Comparison of ENCODE assay signal across 8 cellular contexts in the genomic region with DNA sequence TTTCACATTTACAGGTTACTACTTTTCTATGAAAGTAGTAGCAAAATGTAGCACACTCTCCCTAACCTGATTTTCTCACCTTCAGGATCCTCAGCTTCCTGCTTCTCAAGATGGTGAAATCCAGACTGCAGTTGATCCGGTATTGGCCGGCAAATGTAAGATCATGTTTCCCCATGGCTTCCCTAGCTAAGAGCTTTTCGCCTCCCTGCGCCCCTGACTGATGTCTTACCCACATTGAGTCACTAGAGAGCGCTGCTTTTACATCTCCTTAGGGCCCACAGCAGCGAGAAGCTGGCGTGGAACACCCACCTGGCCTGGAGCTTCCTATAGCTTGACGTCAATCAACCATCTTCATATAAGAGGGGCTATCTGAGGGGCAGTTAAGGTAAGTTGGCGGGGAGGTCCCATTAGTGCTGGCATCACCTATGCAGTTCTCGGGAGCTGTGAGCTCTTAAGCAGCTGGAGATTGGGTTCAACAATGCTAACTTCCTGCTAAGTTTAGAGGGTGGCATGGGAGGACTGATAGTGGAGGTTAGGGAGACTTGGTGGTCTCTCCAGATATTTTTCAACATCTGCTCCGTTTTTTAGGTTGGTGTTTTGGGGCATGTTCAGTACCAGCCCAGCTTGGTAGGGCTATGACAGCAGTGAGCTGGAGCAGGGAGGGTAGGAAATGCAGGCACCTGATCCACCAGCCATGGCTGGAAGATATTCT. TPM values are rescaled to one million over a fixed set of nuclear protein-coding genes. Genes with fewer than 3 reads are reported as not detected.
A peak's percentile ranks its signal among the peaks of the same experiment; 100 is the strongest.
DNase-seq lines count a peak whose midpoint lies in the region; ATAC-seq and TF ChIP-seq lines count a peak whose summit lies in the region.

No MANE protein-coding gene starts in this region.

- H3K4ac ChIP-seq in trophoblast cell (ENCODE audit: low read depth, low read length), result no peak overlapping the region

- H2AK5ac ChIP-seq in trophoblast cell (ENCODE audit: low read length), result no peak overlapping the region

- H3K4me1 Mint-ChIP-seq in activated T-cell treated with anti-CD3 and anti-CD28 coated beads, Interleukin-2, amount 50 U/mL, for 4 hours (ENCODE audit: low read depth), result peaks cover 51% of the 10 kb centered on the region

- H3K79me1 ChIP-seq in trophoblast cell (ENCODE audit: low read length), result no peaks in the 10 kb centered on the region

- TF ChIP-seq CTCF in GM13976 (IDR thresholded peaks at IDR 0.05; ENCODE audit: borderline replicate concordance, control extremely low read depth, extremely low read depth, insufficient read depth, missing control alignments), result peak; percentile 48

- no peak overlapping the region for H4K12ac ChIP-seq in trophoblast cell (ENCODE audit: low read depth, low read length)

- H3K4me2 ChIP-seq in trophoblast cell (ENCODE audit: low read length), result no peak overlapping the region

- no peak overlapping the region for H3K4me3 ChIP-seq in trophoblast cell (ENCODE audit: low read depth, low read length)

- H2AFZ ChIP-seq in trophoblast cell (ENCODE audit: insufficient read depth, low read length, poor library complexity), result no peak overlapping the region

- H2BK12ac ChIP-seq in trophoblast cell (ENCODE audit: low read length), result no peak overlapping the region

- no peaks in the 10 kb centered on the region for H3K27me3 Mint-ChIP-seq in activated T-cell treated with anti-CD3 and anti-CD28 coated beads, Interleukin-2, amount 50 U/mL, for 4 hours (ENCODE audit: low read depth)

- in situ Hi-C loops in GM13976 (cut with MboI; ENCODE audit: low sequenced_read_pairs, unreplicated experiment), result no loop called here

- no peaks in the 10 kb centered on the region for H3K36me3 ChIP-seq in trophoblast cell (ENCODE audit: control insufficient read depth in 1 of 2, insufficient read depth in 2 of 2, low read length in 2 of 2)

- peaks cover 52% of the 10 kb centered on the region for H3K36me3 Mint-ChIP-seq in activated T-cell treated with anti-CD3 and anti-CD28 coated beads, Interleukin-2, amount 50 U/mL, for 4 hours (ENCODE audit: insufficient read depth)

- H3K23ac ChIP-seq in trophoblast cell (ENCODE audit: low read length), result no peak overlapping the region

- H3K27ac ChIP-seq in trophoblast cell (ENCODE audit: low read depth, low read length), result no peak overlapping the region

- no peaks in the 10 kb centered on the region for H3K9me3 Mint-ChIP-seq in activated T-cell treated with anti-CD3 and anti-CD28 coated beads, Interleukin-2, amount 50 U/mL, for 4 hours

- no peaks in the 10 kb centered on the region for H3K27me3 ChIP-seq in trophoblast cell (ENCODE audit: insufficient read depth, low read length)

- no peak overlapping the region for H3K18ac ChIP-seq in trophoblast cell (ENCODE audit: low read length)

- no peak overlapping the region for H4K91ac ChIP-seq in trophoblast cell (ENCODE audit: low read depth, low read length)

- no peaks in the 10 kb centered on the region for H3K9me3 ChIP-seq in trophoblast cell (ENCODE audit: insufficient read depth, low read depth, low read length)

- H2BK120ac ChIP-seq in trophoblast cell (ENCODE audit: insufficient read depth, low read length, poor library complexity), result no peak overlapping the region

- H3K79me2 ChIP-seq in trophoblast cell (ENCODE audit: control insufficient read depth, insufficient read depth, low read length, poor library complexity), result no peaks in the 10 kb centered on the region

- no peak overlapping the region for H3K9ac ChIP-seq in trophoblast cell (ENCODE audit: low read length)

- H3K4me1 ChIP-seq in trophoblast cell (ENCODE audit: control insufficient read depth in 1 of 2, insufficient read depth in 2 of 2, low read length in 2 of 2), result peaks cover 0 to 2% of the 10 kb centered on the region in 2 experiments

- peak overlapping the region; percentile 10 for H3K4me3 Mint-ChIP-seq in activated T-cell treated with anti-CD3 and anti-CD28 coated beads, Interleukin-2, amount 50 U/mL, for 4 hours

- no peak overlapping the region for H4K8ac ChIP-seq in trophoblast cell (ENCODE audit: low read depth, low read length)

- H2BK5ac ChIP-seq in trophoblast cell (ENCODE audit: low read depth, low read length, poor library complexity), result no peak overlapping the region

- ATAC-seq in activated T-cell treated with anti-CD3 and anti-CD28 coated beads, Interleukin-2, amount 50 U/mL, for 4 hours, result peak; percentile 56 to 58
- no peak for ATAC-seq in GM18870 (IDR thresholded peaks at IDR 0.05; ENCODE audit: unreplicated experiment)

- DNase-seq in AG20443 (ENCODE audit: low spot score), result peak; percentile 67
- DNase-seq in GM13976 (ENCODE audit: low spot score), result no peak
- DNase-seq in NCI-H510A (lab: John Stamatoyannopoulos, UW), result peak; percentile 60
- peak; percentile 45 for DNase-seq in activated T-cell treated with anti-CD3 and anti-CD28 coated beads, Interleukin-2, amount 50 U/mL, for 4 hours
- peak; percentile 49 for DNase-seq in globus pallidus (ENCODE audit: low spot score)
- DNase-seq in trophoblast cell, result peak; percentile 38 to 59
- DNase-seq in effector CD8-positive, alpha-beta T cell (lab: John Stamatoyannopoulos, UW), result no peak

- WGBS in trophoblast cell (ENCODE audit: extremely low coverage, insufficient coverage, insufficient read length), result no CpG with 5 or more reads among the region's 11 CpGs

- H3K14ac ChIP-seq in trophoblast cell (ENCODE audit: low read length), result no peak overlapping the region

RNA-seq across cellular contexts. Expression of gene PTPN7, which starts 5.5 kb away (rescaled TPM):
- total RNA-seq in activated T-cell treated with anti-CD3 and anti-CD28 coated beads, Interleukin-2, amount 50 U/mL, for 4 hours, result 100 to 1,000 TPM; 304 to 352 (median 331) TPM
- polyA plus RNA-seq in trophoblast cell (2013), result not detected in 2 replicates

RNA-seq across cellular contexts. Expression of gene ARL8A, which starts 10.4 kb away (rescaled TPM):
- 10 to 100 TPM; 48.9 to 55.0 (median 52.1) TPM for total RNA-seq in activated T-cell treated with anti-CD3 and anti-CD28 coated beads, Interleukin-2, amount 50 U/mL, for 4 hours
- 20.3 and 20.9 TPM in 2 replicates for polyA plus RNA-seq in trophoblast cell (2013)

RNA-seq across cellular contexts. Expression of gene GPR37L1, which starts 32.2 kb away (rescaled TPM):
- not detected for total RNA-seq in activated T-cell treated with anti-CD3 and anti-CD28 coated beads, Interleukin-2, amount 50 U/mL, for 4 hours
- polyA plus RNA-seq in trophoblast cell (2013), result 0.03 TPM in 2 replicates

RNA-seq across cellular contexts. Expression of gene LGR6, which starts 38.7 kb away (rescaled TPM):
- under 1 TPM in 2 of 3 donors, not detected in 1; 0.08 to 0.21 TPM for total RNA-seq in activated T-cell treated with anti-CD3 and anti-CD28 coated beads, Interleukin-2, amount 50 U/mL, for 4 hours
- 0.04 and 0.10 TPM in 2 replicates for polyA plus RNA-seq in trophoblast cell (2013)

Comparison
In these comparisons a context has a peak if more than half of its experiments do, and no peak if none do; other contexts are left out.
1. DNase-seq: peak in AG20443 (single experiment), NCI-H510A (single experiment), activated T-cell treated with anti-CD3 and anti-CD28 coated beads, Interleukin-2, amount 50 U/mL, for 4 hours (single experiment), globus pallidus (single experiment) and trophoblast cell (2 of 2); none in GM13976 (single experiment) and effector CD8-positive, alpha-beta T cell (single experiment).